ENCODE assay signal across 15 cellular contexts in the genomic region with DNA sequence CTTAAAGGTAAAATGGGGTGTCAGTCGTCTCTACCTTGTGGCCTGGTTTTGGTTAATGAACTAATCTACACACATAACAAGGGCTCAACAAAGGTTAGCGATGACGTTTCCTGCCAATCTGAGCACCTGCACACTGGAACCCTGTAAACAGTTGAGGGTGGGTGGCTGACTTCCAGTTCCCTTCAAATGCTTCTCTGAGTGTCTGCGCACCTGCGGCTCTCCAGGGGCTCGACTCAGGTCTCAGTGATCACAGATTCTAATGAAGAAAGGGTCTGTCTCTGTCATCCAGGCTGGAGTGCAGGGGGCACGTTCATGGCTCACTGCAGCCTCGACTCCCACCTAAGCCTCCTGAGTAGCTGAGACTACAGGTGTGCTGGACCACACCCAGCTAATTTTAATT. TPM values are rescaled to one million over a fixed set of nuclear protein-coding genes. Genes with fewer than 3 reads are reported as not detected.
DNase-seq lines count a peak whose midpoint lies in the region; ATAC-seq and TF ChIP-seq lines count a peak whose summit lies in the region.
"Had no signal": no experiment of that assay in that cellular context is flagged by ENCODE, and none has a peak within 500 bp of the region (broad histone marks: within the 10 kb centered on the region; RNA-seq: fewer than 3 reads in every experiment).

No MANE protein-coding gene starts in this region.

- H3K27me3 Mint-ChIP-seq in IgD-negative memory B cell (peaks cover 3% of the 10 kb centered on the region), nephron (ENCODE audit: low read depth) (peaks cover 4% of the 10 kb centered on the region)
- peaks cover 0 to 10% of the 10 kb centered on the region in 2 donors for H3K27me3 Mint-ChIP-seq in effector memory CD8-positive, alpha-beta T cell
- H3K27me3 Mint-ChIP-seq: activated B cell treated with CpG ODN at 0.5 μM for 24 hours had no signal

- H3K9me3 Mint-ChIP-seq in IgD-negative memory B cell (no peaks in the 10 kb centered on the region), nephron (no peaks in the 10 kb centered on the region)
- H3K9me3 Mint-ChIP-seq in effector memory CD8-positive, alpha-beta T cell: no peaks in the 10 kb centered on the region
- H3K9me3 Mint-ChIP-seq: activated B cell treated with CpG ODN at 0.5 μM for 24 hours had no signal

- H3K36me3 Mint-ChIP-seq in IgD-negative memory B cell (no peaks in the 10 kb centered on the region), nephron (ENCODE audit: low read depth) (no peaks in the 10 kb centered on the region)
- H3K36me3 Mint-ChIP-seq in effector memory CD8-positive, alpha-beta T cell (ENCODE audit: insufficient read depth): peaks cover 12% of the 10 kb centered on the region

- peak; percentile 29 for DNase-seq in COLO668 (lab: John Stamatoyannopoulos, UW; ENCODE audit: unreplicated experiment)
- DNase-seq in NCI-H510A treated with DMSO at 0.1 percent for 48 hours (lab: John Stamatoyannopoulos, UW): peak; percentile 67
- no peak for DNase-seq in cortex of kidney (lab: John Stamatoyannopoulos, UW)
- no peak for DNase-seq in effector memory CD8-positive, alpha-beta T cell
- DNase-seq in cerebellar cortex (ENCODE audit: low spot score): no peak
- DNase-seq: activated B cell treated with CpG ODN at 0.5 μM for 24 hours; caudate nucleus; effector CD8-positive, alpha-beta T cell; NCI-H1092; NCI-H524 treated with DMSO at 0.1 percent for 48 hours; stimulated activated naive CD8-positive, alpha-beta T cell treated with anti-CD3 and anti-CD28 coated beads, Interleukin-15, Interleukin-2, amounts not matched to agents 100 U/mL and 50 U/mL, for 24 hours had no signal

- H3K4me3 Mint-ChIP-seq in IgD-negative memory B cell (peak overlapping the region in 1 of 4 donors; percentile 86), nephron (peak overlapping the region; percentile 27 to 49 (median 40))
- H3K4me3 Mint-ChIP-seq in effector memory CD8-positive, alpha-beta T cell: no peak overlapping the region
- H3K4me3 Mint-ChIP-seq: activated B cell treated with CpG ODN at 0.5 μM for 24 hours had no signal

- ATAC-seq in effector memory CD8-positive, alpha-beta T cell (replicated peaks): no peak
- ATAC-seq in HG03342 (IDR thresholded peaks at IDR 0.05; ENCODE audit: unreplicated experiment): no peak
- ATAC-seq: right lobe of liver; stimulated activated naive CD8-positive, alpha-beta T cell treated with anti-CD3 and anti-CD28 coated beads, Interleukin-15, Interleukin-2, amounts not matched to agents 100 U/mL and 50 U/mL, for 24 hours had no signal

- no peak for TF ChIP-seq CTCF in nephron (IDR thresholded peaks at IDR 0.05; ENCODE audit: unreplicated experiment in 3 of 3)

- H3K27ac Mint-ChIP-seq in IgD-negative memory B cell: peak overlapping the region in 2 of 3 donors; percentile 70 to 72
- H3K27ac Mint-ChIP-seq in nephron: no peak overlapping the region
- H3K27ac Mint-ChIP-seq in effector memory CD8-positive, alpha-beta T cell: no peak overlapping the region
- H3K27ac Mint-ChIP-seq: activated B cell treated with CpG ODN at 0.5 μM for 24 hours had no signal

- H3K4me1 Mint-ChIP-seq in IgD-negative memory B cell (peaks cover 5 to 22% (median 8%) of the 10 kb centered on the region in 3 donors), nephron (peaks cover 20% of the 10 kb centered on the region)
- H3K4me1 Mint-ChIP-seq in effector memory CD8-positive, alpha-beta T cell (ENCODE audit: low read depth in 2 of 2): peaks cover 3 to 7% of the 10 kb centered on the region in 2 donors

RNA-seq across cellular contexts. Expression of gene AGPAT3, which starts 3.3 kb away (rescaled TPM):
- 8.8 TPM for polyA plus RNA-seq in IgD-negative memory B cell

Comparison
In these comparisons a context has a peak if more than half of its experiments do, and no peak if none do; other contexts are left out.
1. DNase-seq: peak in COLO668 (single experiment) and NCI-H510A treated with DMSO at 0.1 percent for 48 hours (single experiment); none in cortex of kidney (single experiment), effector memory CD8-positive, alpha-beta T cell (0 of 3) and cerebellar cortex (single experiment).
2. H3K27ac Mint-ChIP-seq: peak in IgD-negative memory B cell (2 of 3); none in nephron (0 of 3) and effector memory CD8-positive, alpha-beta T cell (0 of 2).
3. H3K4me3 Mint-ChIP-seq: peak in nephron (3 of 3); none in effector memory CD8-positive, alpha-beta T cell (0 of 2).